In genomic region chr9:75455444-75455921, GRCh38 we compare ENCODE assay signal across 9 cellular contexts.
DNase-seq lines count a peak whose midpoint lies in the region; ATAC-seq and TF ChIP-seq lines count a peak whose summit lies in the region.
"Had no signal": no experiment of that assay in that cellular context is flagged by ENCODE, and none has a peak within 500 bp of the region (broad histone marks: within the 10 kb centered on the region; RNA-seq: fewer than 3 reads in every experiment).

No MANE protein-coding gene starts in this region.

- TF ChIP-seq CTCF in fibroblast of lung (conservative IDR thresholded peaks at IDR 0.05 in 1 of 2, IDR thresholded peaks at IDR 0.05 in 1 of 2; ENCODE audit: low read depth in 1 of 2, low read length in 2 of 2) (no peak), GM13976 (IDR thresholded peaks at IDR 0.05; ENCODE audit: borderline replicate concordance, control extremely low read depth, extremely low read depth, insufficient read depth, missing control alignments) (no peak)

- H3K9ac ChIP-seq in fibroblast of lung (ENCODE audit: insufficient read depth, low read length) = no peak overlapping the region

- no peaks in the 10 kb centered on the region for H3K9me3 ChIP-seq in fibroblast of lung (ENCODE audit: control insufficient read depth, insufficient read depth, low read depth, low read length)

- no peaks in the 10 kb centered on the region for H3K79me2 ChIP-seq in fibroblast of lung (ENCODE audit: control insufficient read depth, insufficient read depth, low read length)

- peak; percentile 99 for ATAC-seq in GM21367 (IDR thresholded peaks at IDR 0.05; ENCODE audit: unreplicated experiment)
- ATAC-seq in HG03442 (IDR thresholded peaks at IDR 0.05; ENCODE audit: unreplicated experiment) = peak; percentile 97

- H3K4me1 ChIP-seq in fibroblast of lung (ENCODE audit: control insufficient read depth, extremely low read depth, insufficient read depth, low read length) = no peaks in the 10 kb centered on the region

- H2AFZ ChIP-seq in fibroblast of lung (ENCODE audit: low read length) = no peak overlapping the region

- DNase-seq in COLO668 (lab: John Stamatoyannopoulos, UW; ENCODE audit: unreplicated experiment) (peak; percentile 4), fibroblast of lung (ENCODE audit: low read depth in 2 of 2) (peak; percentile 0 to 23), NCI-H1048 (lab: John Stamatoyannopoulos, UW) (no peak), posterior cingulate gyrus (no peak), GM13976 (ENCODE audit: low spot score) (no peak), NCI-H2196 treated with DMSO at 0.1 percent for 48 hours (lab: John Stamatoyannopoulos, UW; ENCODE audit: unreplicated experiment) (no peak)
- DNase-seq: DND-41 had no signal

- H3K4me3 ChIP-seq in fibroblast of lung (replicated peaks in 1 of 4; ENCODE audit: control extremely low read depth in 1 of 4, insufficient read depth in 1 of 4, low read depth in 3 of 4, low read length in 4 of 4) = no peak overlapping the region

- intact Hi-C loops in posterior cingulate gyrus (cut with DNase I) = no loop called here

- H3K36me3 ChIP-seq in fibroblast of lung (ENCODE audit: control insufficient read depth, insufficient read depth, low read length) = no peaks in the 10 kb centered on the region

- H4K20me1 ChIP-seq in fibroblast of lung (ENCODE audit: control insufficient read depth, extremely low read depth, insufficient read depth, low read length) = no peaks in the 10 kb centered on the region

- in situ Hi-C loops in GM13976 (cut with MboI; ENCODE audit: low sequenced_read_pairs, unreplicated experiment) = no loop called here

- H3K27me3 ChIP-seq in fibroblast of lung (ENCODE audit: control insufficient read depth, insufficient read depth, low read length) = no peaks in the 10 kb centered on the region

- H3K27ac ChIP-seq in fibroblast of lung (ENCODE audit: insufficient read depth, low read length) = no peak overlapping the region

- H3K4me2 ChIP-seq in fibroblast of lung (ENCODE audit: extremely low read depth, insufficient read depth, low read length) = no peak overlapping the region

Comparison
In these comparisons a context has a peak if more than half of its experiments do, and no peak if none do; other contexts are left out.
1. DNase-seq: peak in COLO668 (single experiment) and fibroblast of lung (2 of 2); none in NCI-H1048 (single experiment), posterior cingulate gyrus (0 of 10), GM13976 (single experiment) and NCI-H2196 treated with DMSO at 0.1 percent for 48 hours (single experiment).